14 cellular contexts compared by ENCODE assay signal in genomic region chr3:152656207-152657001, GRCh38.
A peak's percentile ranks its signal among the peaks of the same experiment; 100 is the strongest.
DNase-seq lines count a peak whose midpoint lies in the region; ATAC-seq and TF ChIP-seq lines count a peak whose summit lies in the region.
"Had no signal": no experiment of that assay in that cellular context is flagged by ENCODE, and none has a peak within 500 bp of the region (broad histone marks: within the 10 kb centered on the region; RNA-seq: fewer than 3 reads in every experiment).

No MANE protein-coding gene starts in this region.

- DNase-seq in CMK (ENCODE audit: low read depth) (peak; percentile 44), NOMO-1 treated with DMSO at 0.1 percent for 48 hours (lab: John Stamatoyannopoulos, UW; ENCODE audit: unreplicated experiment) (peak; percentile 39), endodermal cell (no peak)
- DNase-seq: activated CD4-positive, alpha-beta memory T cell treated with anti-CD3 and anti-CD28 coated beads, Interleukin-2, amount 10 ng/mL, durations not matched to agents 7 days and 5 days; body of pancreas; Calu3; naive B cell; NCI-H2029 had no signal

- peaks cover 11% of the 10 kb centered on the region for H3K4me1 ChIP-seq in endodermal cell (ENCODE audit: control insufficient read depth, insufficient read depth, low read length)
- H3K4me1 ChIP-seq: body of pancreas had no signal

- no peak overlapping the region for H3K4me3 ChIP-seq in endodermal cell (ENCODE audit: low read length)
- H3K4me3 ChIP-seq: body of pancreas, HAP-1 had no signal

- no peaks in the 10 kb centered on the region for H3K36me3 ChIP-seq in endodermal cell (ENCODE audit: control insufficient read depth, insufficient read depth, low read length)
- H3K36me3 ChIP-seq: HAP-1 had no signal

- H3K9me3 Mint-ChIP-seq in endodermal cell (peaks cover 7% of the 10 kb centered on the region), nephron (peaks cover 1% of the 10 kb centered on the region)

- no peak for ATAC-seq in GM18858 (IDR thresholded peaks at IDR 0.05; ENCODE audit: unreplicated experiment)
- ATAC-seq in HG03139 (IDR thresholded peaks at IDR 0.05; ENCODE audit: unreplicated experiment) = no peak
- no peak for ATAC-seq in GM19351 (IDR thresholded peaks at IDR 0.05; ENCODE audit: unreplicated experiment)
- ATAC-seq in GM19455 (IDR thresholded peaks at IDR 0.05; ENCODE audit: unreplicated experiment) = no peak
- ATAC-seq: body of pancreas had no signal

- WGBS in endodermal cell (ENCODE audit: insufficient coverage in 1 of 2, insufficient read length in 1 of 2), 2 experiments = 45 to 54% methylated on average over 8 of the region's 10 CpGs

- H3K36me3 Mint-ChIP-seq in endodermal cell (ENCODE audit: low read depth) (peaks cover 2% of the 10 kb centered on the region), nephron (ENCODE audit: low read depth) (no peaks in the 10 kb centered on the region)
- H3K36me3 Mint-ChIP-seq: naive B cell had no signal

- H3K4me1 Mint-ChIP-seq in endodermal cell (peaks cover 39% of the 10 kb centered on the region), nephron (peaks cover 12% of the 10 kb centered on the region)

- H3K27me3 Mint-ChIP-seq in endodermal cell (ENCODE audit: insufficient read depth) (peaks cover 4% of the 10 kb centered on the region), nephron (ENCODE audit: low read depth) (no peaks in the 10 kb centered on the region)

- no peak overlapping the region for H3K9ac ChIP-seq in endodermal cell (ENCODE audit: extremely low read depth, low read length, poor library complexity, severe bottlenecking)

- peaks cover 10% of the 10 kb centered on the region for H3K9me3 ChIP-seq in endodermal cell (ENCODE audit: control insufficient read depth, low read length)
- H3K9me3 ChIP-seq: body of pancreas, HAP-1 had no signal

- TF ChIP-seq CTCF in endodermal cell (conservative IDR thresholded peaks at IDR 0.05) = no peak
- no peak for TF ChIP-seq CTCF in nephron (IDR thresholded peaks at IDR 0.05; ENCODE audit: unreplicated experiment in 3 of 3)

- peak overlapping the region; percentile 94 for H3K27ac ChIP-seq in endodermal cell (ENCODE audit: low read depth, low read length)
- H3K27ac ChIP-seq: body of pancreas had no signal

- H3K4me3 Mint-ChIP-seq in endodermal cell (no peak overlapping the region), nephron (peak overlapping the region in 2 of 3 experiments; percentile 8 to 13)
- H3K4me3 Mint-ChIP-seq: activated CD4-positive, alpha-beta memory T cell treated with anti-CD3 and anti-CD28 coated beads, Interleukin-2, amount 10 ng/mL, durations not matched to agents 7 days and 5 days had no signal

- no peaks in the 10 kb centered on the region for H3K27me3 ChIP-seq in endodermal cell (ENCODE audit: control insufficient read depth, insufficient read depth, low read length, poor library complexity, severe bottlenecking)
- H3K27me3 ChIP-seq: body of pancreas had no signal

- H3K27ac Mint-ChIP-seq in endodermal cell (peak overlapping the region; percentile 85), nephron (peak overlapping the region; percentile 78 to 96 (median 87))
- H3K27ac Mint-ChIP-seq: activated CD4-positive, alpha-beta memory T cell treated with anti-CD3 and anti-CD28 coated beads, Interleukin-2, amount 10 ng/mL, durations not matched to agents 7 days and 5 days; naive B cell had no signal
